ENCODE assay signal across 29 cellular contexts in genomic region chr4:99594818-99595217, GRCh38. TPM values are rescaled to one million over a fixed set of nuclear protein-coding genes. Genes with fewer than 3 reads are reported as not detected.
"Had no signal": no experiment of that assay in that cellular context is flagged by ENCODE, and none has a peak within 500 bp of the region (broad histone marks: within the 10 kb centered on the region; RNA-seq: fewer than 3 reads in every experiment).

No MANE protein-coding gene starts in this region.

- H3K27ac ChIP-seq: ascending aorta, SJCRH30, SK-N-MC, VCaP had no signal

- H3K9me3 Mint-ChIP-seq: activated B cell treated with CpG ODN at 0.5 μM for 24 hours; activated CD4-positive, alpha-beta memory T cell treated with anti-CD3 and anti-CD28 coated beads for 36 hours; activated naive CD4-positive, alpha-beta T cell treated with anti-CD3 and anti-CD28 coated beads, Interleukin-2, amount 10 ng/mL, durations not matched to agents 7 days and 5 days; activated T-cell treated with anti-CD3 and anti-CD28 coated beads, Interleukin-2, amount 50 U/mL, for 4 hours; central memory CD8-positive, alpha-beta T cell; T-helper 1 cell treated with Interleukin-12 subunit alpha and Interleukin-12 subunit beta and Interleukin-4 antibody, amounts not matched to agents 30 μg/mL and 1 μg/mL, for 36 hours; T-helper 2 cell treated with Interferon-gamma antibody and Interleukin-4, amounts not matched to agents 5 μg/mL and 100 μg/mL, for 36 hours had no signal

- H3K4me3 Mint-ChIP-seq: activated B cell treated with CpG ODN at 0.5 μM for 24 hours; activated CD4-positive, alpha-beta memory T cell treated with anti-CD3 and anti-CD28 coated beads for 36 hours; activated naive CD4-positive, alpha-beta T cell treated with anti-CD3 and anti-CD28 coated beads, Interleukin-2, amount 10 ng/mL, durations not matched to agents 7 days and 5 days; activated naive CD8-positive, alpha-beta T cell; activated T-cell treated with anti-CD3 and anti-CD28 coated beads, Interleukin-2, amount 50 U/mL, for 4 hours; central memory CD8-positive, alpha-beta T cell; T-helper 1 cell treated with Interleukin-12 subunit alpha and Interleukin-12 subunit beta and Interleukin-4 antibody, amounts not matched to agents 30 μg/mL and 1 μg/mL, for 36 hours; T-helper 2 cell treated with Interferon-gamma antibody and Interleukin-4, amounts not matched to agents 5 μg/mL and 100 μg/mL, for 36 hours had no signal

- H3K27ac Mint-ChIP-seq: activated B cell treated with CpG ODN at 0.5 μM for 24 hours; activated CD4-positive, alpha-beta memory T cell treated with anti-CD3 and anti-CD28 coated beads for 36 hours; activated naive CD4-positive, alpha-beta T cell treated with anti-CD3 and anti-CD28 coated beads, Interleukin-2, amount 10 ng/mL, durations not matched to agents 7 days and 5 days; activated naive CD8-positive, alpha-beta T cell; T-helper 1 cell treated with Interleukin-12 subunit alpha and Interleukin-12 subunit beta and Interleukin-4 antibody, amounts not matched to agents 30 μg/mL and 1 μg/mL, for 36 hours; T-helper 2 cell treated with Interferon-gamma antibody and Interleukin-4, amounts not matched to agents 5 μg/mL and 100 μg/mL, for 36 hours had no signal

- DNase-seq: activated B cell treated with CpG ODN at 0.5 μM for 24 hours; activated CD4-positive, alpha-beta memory T cell treated with anti-CD3 and anti-CD28 coated beads for 36 hours; activated CD4-positive, alpha-beta T cell treated with anti-CD3 and anti-CD28 coated beads for 4 hours; activated CD4-positive, alpha-beta T cell treated with anti-CD3 and anti-CD28 coated beads, Interleukin-2, amount 50 U/mL, for 1 hour; activated CD4-positive, CD25-positive, alpha-beta regulatory T cell treated with anti-CD3 and anti-CD28 coated beads, Interleukin-2, amount 50 U/mL, for 72 hours; activated CD8-positive, alpha-beta memory T cell treated with anti-CD3 and anti-CD28 coated beads, Interleukin-2, amount 50 U/mL, for 4 hours; activated effector memory CD4-positive, alpha-beta T cell treated with Interleukin-2 at 50 U/mL for 16 hours; activated naive CD4-positive, alpha-beta T cell treated with anti-CD3 and anti-CD28 coated beads, Interleukin-2, amount 10 ng/mL, durations not matched to agents 7 days and 5 days; activated T-cell treated with anti-CD3 and anti-CD28 coated beads for 4 hours; activated T-cell treated with anti-CD3 and anti-CD28 coated beads, Interleukin-2, amount 50 U/mL, for 4 hours; amygdala; MG63; NCI-H1092; NCI-H1436 treated with DMSO at 0.1 percent for 48 hours; NCI-H1694 treated with DMSO at 0.1 percent for 48 hours; NCI-H2029; NCI-H345; NCI-H524 treated with DMSO at 0.1 percent for 48 hours; SHP77; SJCRH30 had no signal

- H3K4me1 Mint-ChIP-seq: activated B cell treated with CpG ODN at 0.5 μM for 24 hours; activated naive CD4-positive, alpha-beta T cell treated with anti-CD3 and anti-CD28 coated beads, Interleukin-2, amount 10 ng/mL, durations not matched to agents 7 days and 5 days; central memory CD8-positive, alpha-beta T cell had no signal

- H3K36me3 Mint-ChIP-seq: activated CD4-positive, alpha-beta memory T cell treated with anti-CD3 and anti-CD28 coated beads for 36 hours; activated naive CD4-positive, alpha-beta T cell treated with anti-CD3 and anti-CD28 coated beads, Interleukin-2, amount 10 ng/mL, durations not matched to agents 7 days and 5 days; activated naive CD8-positive, alpha-beta T cell had no signal

- H3K27me3 Mint-ChIP-seq: activated CD4-positive, alpha-beta memory T cell treated with anti-CD3 and anti-CD28 coated beads for 36 hours; activated naive CD4-positive, alpha-beta T cell treated with anti-CD3 and anti-CD28 coated beads, Interleukin-2, amount 10 ng/mL, durations not matched to agents 7 days and 5 days; activated naive CD8-positive, alpha-beta T cell had no signal

- ATAC-seq: activated T-cell treated with anti-CD3 and anti-CD28 coated beads, Interleukin-2, amount 50 U/mL, for 4 hours; Panc1 had no signal

RNA-seq across cellular contexts. Expression of gene MTTP, which starts 20.2 kb away (rescaled TPM):
- total RNA-seq: activated CD4-positive, alpha-beta memory T cell treated with anti-CD3 and anti-CD28 coated beads for 36 hours; activated T-cell treated with anti-CD3 and anti-CD28 coated beads, Interleukin-2, amount 50 U/mL, for 4 hours; chondrocyte had no signal

RNA-seq across cellular contexts. Expression of gene TRMT10A, which starts 31.0 kb away (rescaled TPM):
- total RNA-seq: ascending aorta had no signal
